ENCODE assay signal across 12 cellular contexts in genomic region chr3:20307378-20307777, GRCh38.
DNase-seq lines count a peak whose midpoint lies in the region; ATAC-seq and TF ChIP-seq lines count a peak whose summit lies in the region.
"Had no signal": no experiment of that assay in that cellular context is flagged by ENCODE, and none has a peak within 500 bp of the region (broad histone marks: within the 10 kb centered on the region; RNA-seq: fewer than 3 reads in every experiment).

No MANE protein-coding gene starts in this region.

- H3K27ac ChIP-seq in HL-60 (replicated peaks) (no peak overlapping the region), upper lobe of right lung (no peak overlapping the region)
- H3K27ac ChIP-seq: BLaER1 treated with 17β-estradiol and CSF1 and Interleukin-3, amounts not matched to agents 10 nM and 100 nM; GM23248 had no signal

- ATAC-seq in upper lobe of right lung: peak; percentile 61
- ATAC-seq: CD8-positive, alpha-beta T cell had no signal

- no peaks in the 10 kb centered on the region for H3K4me1 ChIP-seq in upper lobe of right lung
- H3K4me1 ChIP-seq: HAP-1 had no signal

- H3K4me3 ChIP-seq in HL-60 (replicated peaks; ENCODE audit: insufficient read depth, low read length) (no peak overlapping the region), upper lobe of right lung (no peak overlapping the region)
- H3K4me3 ChIP-seq: BLaER1 treated with 17β-estradiol and CSF1 and Interleukin-3, amounts not matched to agents 10 nM and 100 nM; GM23248; HAP-1 had no signal

- DNase-seq in HL-60 (ENCODE audit: low read depth in 1 of 2, low spot score in 1 of 2) (peak; percentile 62 to 66), MV-4-11 (lab: John Stamatoyannopoulos, UW) (peak; percentile 68), SKM-1 treated with dmso at 0.1 percent for 144 hours (lab: John Stamatoyannopoulos, UW; ENCODE audit: unreplicated experiment) (peak; percentile 48), upper lobe of right lung (no peak), NCI-H226 (no peak), DMS53 treated with DMSO at 0.1 percent for 48 hours (lab: John Stamatoyannopoulos, UW; ENCODE audit: unreplicated experiment) (no peak)
- DNase-seq: Calu3; CD8-positive, alpha-beta T cell; DMS53; GM23248 had no signal

- H3K27me3 ChIP-seq in HL-60 (ENCODE audit: insufficient read depth, poor library complexity, severe bottlenecking) (no peaks in the 10 kb centered on the region), upper lobe of right lung (no peaks in the 10 kb centered on the region)
- H3K27me3 ChIP-seq: BLaER1 treated with 17β-estradiol and CSF1 and Interleukin-3, amounts not matched to agents 10 nM and 100 nM had no signal

- H3K36me3 ChIP-seq in upper lobe of right lung: no peaks in the 10 kb centered on the region
- H3K36me3 ChIP-seq: BLaER1 treated with 17β-estradiol and CSF1 and Interleukin-3, amounts not matched to agents 10 nM and 100 nM; HAP-1 had no signal

- intact Hi-C loops in upper lobe of right lung (cut with DNase I): no loop called here

- TF ChIP-seq CTCF in HL-60 (IDR thresholded peaks at IDR 0.05; ENCODE audit: insufficient read depth, low read length): no peak
- TF ChIP-seq CTCF in upper lobe of right lung (IDR thresholded peaks at IDR 0.05): no peak

- no peaks in the 10 kb centered on the region for H3K9me3 ChIP-seq in upper lobe of right lung
- H3K9me3 ChIP-seq: HAP-1 had no signal

Comparison
In these comparisons a context has a peak if more than half of its experiments do, and no peak if none do; other contexts are left out.
1. DNase-seq: peak in HL-60 (2 of 2), MV-4-11 (single experiment) and SKM-1 treated with dmso at 0.1 percent for 144 hours (single experiment); none in upper lobe of right lung (single experiment), NCI-H226 (single experiment) and DMS53 treated with DMSO at 0.1 percent for 48 hours (single experiment).